ENCODE assay signal across 14 cellular contexts in genomic region chr6:111861321-111861938, GRCh38. TPM values are rescaled to one million over a fixed set of nuclear protein-coding genes. Genes with fewer than 3 reads are reported as not detected.
DNase-seq lines count a peak whose midpoint lies in the region; ATAC-seq, FAIRE-seq and TF ChIP-seq lines count a peak whose summit lies in the region.
"Had no signal": no experiment of that assay in that cellular context is flagged by ENCODE, and none has a peak within 500 bp of the region (broad histone marks: within the 10 kb centered on the region; RNA-seq: fewer than 3 reads in every experiment).

No MANE protein-coding gene starts in this region.

- H3K4me1 ChIP-seq in GM23248 (ENCODE audit: insufficient read depth): peaks cover 12% of the 10 kb centered on the region
- H3K4me1 ChIP-seq in small intestine (ENCODE audit: control insufficient read depth in 2 of 2, insufficient read depth in 1 of 2, low read depth in 1 of 2, low read length in 1 of 2): peaks cover 0 to 2% of the 10 kb centered on the region in 2 donors

- peak overlapping the region; percentile 91 for H3K27ac Mint-ChIP-seq in activated CD4-positive, alpha-beta T cell treated with anti-CD3 and anti-CD28 coated beads for 36 hours
- H3K27ac Mint-ChIP-seq in activated CD4-positive, alpha-beta T cell treated with anti-CD3 and anti-CD28 coated beads, Interleukin-2, amount 10 ng/mL, durations not matched to agents 7 days and 5 days: no peak overlapping the region
- H3K27ac Mint-ChIP-seq in WTC11: peak overlapping the region; percentile 41; the same call in 1 of the 2 replicates
- H3K27ac Mint-ChIP-seq: memory B cell had no signal

- H3K27me3 Mint-ChIP-seq in activated CD4-positive, alpha-beta T cell treated with anti-CD3 and anti-CD28 coated beads for 36 hours: no peaks in the 10 kb centered on the region
- H3K27me3 Mint-ChIP-seq in activated CD4-positive, alpha-beta T cell treated with anti-CD3 and anti-CD28 coated beads, Interleukin-2, amount 10 ng/mL, durations not matched to agents 7 days and 5 days: no peaks in the 10 kb centered on the region
- no peaks in the 10 kb centered on the region for H3K27me3 Mint-ChIP-seq in WTC11 (ENCODE audit: low read depth)
- H3K27me3 Mint-ChIP-seq: memory B cell had no signal

- H3K9ac ChIP-seq in neural cell (ENCODE audit: low read length) (peak overlapping the region; percentile 18), GM23248 (no peak overlapping the region)

- H2AFZ ChIP-seq in neural cell (ENCODE audit: low read depth, low read length) (no peak overlapping the region), GM23248 (no peak overlapping the region)

- H3K9me3 Mint-ChIP-seq in activated CD4-positive, alpha-beta T cell treated with anti-CD3 and anti-CD28 coated beads for 36 hours (ENCODE audit: low read depth): no peaks in the 10 kb centered on the region
- H3K9me3 Mint-ChIP-seq in activated CD4-positive, alpha-beta T cell treated with anti-CD3 and anti-CD28 coated beads, Interleukin-2, amount 10 ng/mL, durations not matched to agents 7 days and 5 days: peaks cover 2% of the 10 kb centered on the region
- no peaks in the 10 kb centered on the region for H3K9me3 Mint-ChIP-seq in WTC11
- H3K9me3 Mint-ChIP-seq: memory B cell had no signal

- peaks cover 7% of the 10 kb centered on the region for H4K20me1 ChIP-seq in neural cell (ENCODE audit: insufficient read depth)
- H4K20me1 ChIP-seq in GM23248 (ENCODE audit: insufficient read depth): peaks cover 6% of the 10 kb centered on the region

- intact Hi-C loops in activated CD4-positive, alpha-beta T cell treated with anti-CD3 and anti-CD28 coated beads for 36 hours (cut with DNase I, micrococcal nuclease): no loop called here

- no peak for FAIRE-seq in small intestine (lab: Jason Lieb, UNC)
- FAIRE-seq: H54, urothelium cell line had no signal

- 94% methylated on average over 8 of the region's 8 CpGs for WGBS in GM23248 (ENCODE audit: low coverage in 1 of 2, low lambda C conversion rate in 2 of 2, missing lambda C conversion rate in 2 of 2), 2 experiments
- 74 to 87% (median 78%) methylated on average over 8 of the region's 8 CpGs for WGBS in small intestine, 3 donors

- H3K9me2 ChIP-seq in neural cell (ENCODE audit: insufficient read depth, low read length): no peaks in the 10 kb centered on the region
- H3K9me2 ChIP-seq in GM23248 (ENCODE audit: insufficient read depth): no peaks in the 10 kb centered on the region

- TF ChIP-seq CTCF in WTC11 (IDR thresholded peaks at IDR 0.05) (no peak), neural cell (IDR thresholded peaks at IDR 0.05; ENCODE audit: poor library complexity, severe bottlenecking) (no peak)

- H3K36me3 ChIP-seq in neural cell (ENCODE audit: insufficient read depth, low read length): no peaks in the 10 kb centered on the region
- no peaks in the 10 kb centered on the region for H3K36me3 ChIP-seq in GM23248 (ENCODE audit: low read depth)
- no peaks in the 10 kb centered on the region for H3K36me3 ChIP-seq in small intestine (ENCODE audit: control insufficient read depth in 2 of 2, insufficient read depth in 2 of 2, low read length in 2 of 2)
- H3K36me3 ChIP-seq in H7 (replicated peaks; ENCODE audit: control insufficient read depth, insufficient read depth, low read length): no peaks in the 10 kb centered on the region
- H3K36me3 ChIP-seq: ovary had no signal

- H3K9me3 ChIP-seq in neural cell (ENCODE audit: low read length): no peaks in the 10 kb centered on the region
- H3K9me3 ChIP-seq in GM23248 (ENCODE audit: low read depth): no peaks in the 10 kb centered on the region
- no peaks in the 10 kb centered on the region for H3K9me3 ChIP-seq in small intestine (ENCODE audit: control insufficient read depth, low read depth)
- H3K9me3 ChIP-seq: ovary had no signal

- H3K27me3 ChIP-seq in neural cell (ENCODE audit: insufficient read depth, low read depth, low read length) (no peaks in the 10 kb centered on the region), GM23248 (replicated peaks; ENCODE audit: insufficient read depth) (no peaks in the 10 kb centered on the region), small intestine (ENCODE audit: control insufficient read depth in 2 of 2, insufficient read depth in 2 of 2, low read length in 2 of 2) (no peaks in the 10 kb centered on the region), H7 (ENCODE audit: control insufficient read depth, insufficient read depth, low read length) (no peaks in the 10 kb centered on the region)
- H3K27me3 ChIP-seq: ovary had no signal

- H3K4me2 ChIP-seq in neural cell (ENCODE audit: low read length): peak overlapping the region; percentile 32
- no peak overlapping the region for H3K4me2 ChIP-seq in GM23248 (ENCODE audit: unreplicated experiment)

- H3K4me3 ChIP-seq in neural cell (ENCODE audit: low read length): peak overlapping the region; percentile 40
- H3K4me3 ChIP-seq in GM23248: no peak overlapping the region
- H3K4me3 ChIP-seq in small intestine (ENCODE audit: low read depth in 1 of 2, low read length in 2 of 2): no peak overlapping the region
- H3K4me3 ChIP-seq in H7 (ENCODE audit: insufficient read depth, low read depth, low read length): no peak overlapping the region
- H3K4me3 ChIP-seq: ovary had no signal

- ATAC-seq in activated CD4-positive, alpha-beta T cell treated with anti-CD3 and anti-CD28 coated beads for 36 hours: peak; percentile 40
- ATAC-seq in WTC11: peak; percentile 58

- peak; percentile 48 for DNase-seq in activated CD4-positive, alpha-beta T cell treated with anti-CD3 and anti-CD28 coated beads for 36 hours
- no peak for DNase-seq in activated CD4-positive, alpha-beta T cell treated with anti-CD3 and anti-CD28 coated beads, Interleukin-2, amount 10 ng/mL, durations not matched to agents 7 days and 5 days
- DNase-seq in NCI-H1105 (lab: John Stamatoyannopoulos, UW) (peak; percentile 89), WTC11 (ENCODE audit: low spot score) (no peak), GM23248 (no peak), small intestine (no peak), H7 (no peak)
- DNase-seq: activated CD4-positive, alpha-beta T cell treated with anti-CD3 and anti-CD28 coated beads, Interleukin-2, amount 50 U/mL, for 1 hour; OCI-M1; ovary had no signal

- peak; percentile 48 for TF ChIP-seq EP300 in neural cell (conservative IDR thresholded peaks at IDR 0.05; ENCODE audit: poor library complexity, severe bottlenecking)

- peaks cover 59% of the 10 kb centered on the region for H3K36me3 Mint-ChIP-seq in activated CD4-positive, alpha-beta T cell treated with anti-CD3 and anti-CD28 coated beads for 36 hours (ENCODE audit: low read depth)
- peaks cover 46% of the 10 kb centered on the region for H3K36me3 Mint-ChIP-seq in activated CD4-positive, alpha-beta T cell treated with anti-CD3 and anti-CD28 coated beads, Interleukin-2, amount 10 ng/mL, durations not matched to agents 7 days and 5 days (ENCODE audit: low read depth)
- no peaks in the 10 kb centered on the region for H3K36me3 Mint-ChIP-seq in WTC11

- CTCF ChIA-PET in activated CD4-positive, alpha-beta T cell treated with anti-CD3 and anti-CD28 coated beads for 36 hours (lab: Charles Lee): interaction anchor here (0.7 to 2.5 kb wide), 4 partner anchors 12 to 52 kb away, joined by 3 to 10 read pairs (median 6); no protein-coding TSS in a partner anchor
- CTCF ChIA-PET in activated CD4-positive, alpha-beta T cell treated with anti-CD3 and anti-CD28 coated beads, Interleukin-2, amount 10 ng/mL, durations not matched to agents 7 days and 5 days (lab: Charles Lee): interaction anchor here (0.6 to 1.4 kb wide), 2 partner anchors 10 to 121 kb away, joined by 3 to 4 read pairs; no protein-coding TSS in a partner anchor
- CTCF ChIA-PET in WTC11 (lab: Charles Lee): interaction anchor here (0.9 to 1.4 kb wide), 2 partner anchors 61 to 182 kb away, joined by 3 to 5 read pairs; no protein-coding TSS in a partner anchor

- peak; percentile 44 for TF ChIP-seq RAD21 in neural cell (conservative IDR thresholded peaks at IDR 0.05)

- POLR2A ChIA-PET in activated CD4-positive, alpha-beta T cell treated with anti-CD3 and anti-CD28 coated beads for 36 hours (lab: Charles Lee): interaction anchor here (0.6 to 1.6 kb wide), 9 partner anchors 9 to 256 kb away, joined by 3 to 7 read pairs (median 4); partner anchors contain the start of gene TRAF3IP2
- POLR2A ChIA-PET in activated CD4-positive, alpha-beta T cell treated with anti-CD3 and anti-CD28 coated beads, Interleukin-2, amount 10 ng/mL, durations not matched to agents 7 days and 5 days (lab: Charles Lee): no interaction called here
- POLR2A ChIA-PET in WTC11 (lab: Charles Lee): interaction anchor here (1.5 kb wide), 1 partner anchor 11 kb away, joined by 3 read pairs; no protein-coding TSS in a partner anchor

- peaks cover 100% of the 10 kb centered on the region for H3K4me1 Mint-ChIP-seq in activated CD4-positive, alpha-beta T cell treated with anti-CD3 and anti-CD28 coated beads for 36 hours
- peaks cover 96% of the 10 kb centered on the region for H3K4me1 Mint-ChIP-seq in activated CD4-positive, alpha-beta T cell treated with anti-CD3 and anti-CD28 coated beads, Interleukin-2, amount 10 ng/mL, durations not matched to agents 7 days and 5 days
- peaks cover 78% of the 10 kb centered on the region for H3K4me1 Mint-ChIP-seq in WTC11

- in situ Hi-C loops in GM23248 (cut with MboI): no loop called here

- H3F3A ChIP-seq in neural cell (ENCODE audit: insufficient read depth, low read length, poor library complexity, severe bottlenecking): no peaks in the 10 kb centered on the region
- H3F3A ChIP-seq in GM23248 (ENCODE audit: insufficient read depth): no peaks in the 10 kb centered on the region

- H3K79me2 ChIP-seq in neural cell (replicated peaks; ENCODE audit: insufficient read depth, low read length): peaks cover 97% of the 10 kb centered on the region
- peaks cover 100% of the 10 kb centered on the region for H3K79me2 ChIP-seq in GM23248 (ENCODE audit: insufficient read depth)

- peak overlapping the region; percentile 65 for H3K27ac ChIP-seq in neural cell (ENCODE audit: low read length)
- H3K27ac ChIP-seq in GM23248: no peak overlapping the region
- no peak overlapping the region for H3K27ac ChIP-seq in small intestine (ENCODE audit: low read depth in 1 of 2, low read length in 1 of 2)
- H3K27ac ChIP-seq: ovary had no signal

- peak overlapping the region; percentile 20 for H3K4me3 Mint-ChIP-seq in activated CD4-positive, alpha-beta T cell treated with anti-CD3 and anti-CD28 coated beads for 36 hours
- no peak overlapping the region for H3K4me3 Mint-ChIP-seq in activated CD4-positive, alpha-beta T cell treated with anti-CD3 and anti-CD28 coated beads, Interleukin-2, amount 10 ng/mL, durations not matched to agents 7 days and 5 days
- no peak overlapping the region for H3K4me3 Mint-ChIP-seq in WTC11
- H3K4me3 Mint-ChIP-seq: memory B cell had no signal

RNA-seq across cellular contexts. Expression of gene FYN, which starts 11.8 kb away (rescaled TPM):
- total RNA-seq in activated CD4-positive, alpha-beta T cell treated with anti-CD3 and anti-CD28 coated beads for 36 hours: 100 to 1,000 TPM; 345 to 504 TPM
- 100 to 1,000 TPM; 179 to 225 TPM for total RNA-seq in activated CD4-positive, alpha-beta T cell treated with anti-CD3 and anti-CD28 coated beads, Interleukin-2, amount 10 ng/mL, durations not matched to agents 7 days and 5 days
- 57.1 to 63.9 TPM (median 59.0 TPM) in 3 replicates for total RNA-seq in WTC11 (2021)
- 277 and 306 TPM in 2 replicates for polyA plus RNA-seq in neural cell
- 309 and 355 TPM in 2 replicates for polyA minus RNA-seq in neural cell
- 166 and 177 TPM in 2 replicates for total RNA-seq in GM23248 (2014; rRNA removed; shearing (Covaris generic))
- 55.6 and 58.6 TPM in 2 replicates for polyA plus RNA-seq in GM23248 (2016; fragmentation: Nextera tagmentation; extraction: Ambion mirVana)
- polyA plus RNA-seq in small intestine: 10 to 100 TPM; 17.9 to 33.8 (median 27.1) TPM
- total RNA-seq in H7 (2014; rRNA removed; shearing (Covaris generic)): 45.4 and 85.7 TPM in 2 replicates

Comparison
In these comparisons a context has a peak if more than half of its experiments do, and no peak if none do; other contexts are left out.
1. DNase-seq: peak in activated CD4-positive, alpha-beta T cell treated with anti-CD3 and anti-CD28 coated beads for 36 hours (single experiment) and NCI-H1105 (single experiment); none in activated CD4-positive, alpha-beta T cell treated with anti-CD3 and anti-CD28 coated beads, Interleukin-2, amount 10 ng/mL, durations not matched to agents 7 days and 5 days (single experiment), WTC11 (single experiment), GM23248 (single experiment), small intestine (single experiment) and H7 (single experiment).